1 cellular context compared by ENCODE assay signal in the genomic region with DNA sequence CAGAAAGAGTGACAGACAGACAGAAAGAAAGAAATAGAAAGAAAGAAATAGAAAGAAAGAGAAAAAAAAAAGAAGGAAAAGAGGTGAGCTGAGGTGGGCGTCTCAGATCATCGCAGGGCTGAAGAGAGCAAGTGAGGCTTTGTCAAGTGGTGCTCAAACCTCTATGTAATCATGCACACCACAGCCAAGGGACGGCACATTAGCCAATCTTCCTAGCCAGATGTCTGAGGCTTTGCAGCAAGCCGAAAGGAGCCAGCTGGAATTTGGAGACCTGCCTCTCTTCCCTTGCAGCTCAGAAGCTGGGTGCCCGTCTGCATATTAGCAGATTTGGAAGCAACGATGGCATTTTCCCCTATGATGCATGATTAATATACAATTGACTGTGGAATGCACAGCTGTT.
TF ChIP-seq lines count a peak whose summit lies in the region.

No MANE protein-coding gene starts in this region.

TF ChIP-seq in HepG2, 621 proteins besides CTCF, POLR2A, EP300 and RAD21:
- TF ChIP-seq ZNF841 (CRISPR knock-in tag; IDR thresholded peaks at IDR 0.05; ENCODE audit: borderline replicate concordance) (no peak), MAFK (conservative IDR thresholded peaks at IDR 0.05 in 1 of 2, IDR thresholded peaks at IDR 0.05 in 1 of 2; ENCODE audit: low read length in 2 of 2) (no peak), PREB (CRISPR knock-in tag; IDR thresholded peaks at IDR 0.05) (no peak), ZNF276 (CRISPR knock-in tag; IDR thresholded peaks at IDR 0.05; ENCODE audit: low read depth) (no peak), ZNF557 (CRISPR knock-in tag; IDR thresholded peaks at IDR 0.05) (no peak), FOSL1 (CRISPR knock-in tag; IDR thresholded peaks at IDR 0.05; ENCODE audit: borderline replicate concordance) (no peak)
- TF ChIP-seq, protein P1, sequence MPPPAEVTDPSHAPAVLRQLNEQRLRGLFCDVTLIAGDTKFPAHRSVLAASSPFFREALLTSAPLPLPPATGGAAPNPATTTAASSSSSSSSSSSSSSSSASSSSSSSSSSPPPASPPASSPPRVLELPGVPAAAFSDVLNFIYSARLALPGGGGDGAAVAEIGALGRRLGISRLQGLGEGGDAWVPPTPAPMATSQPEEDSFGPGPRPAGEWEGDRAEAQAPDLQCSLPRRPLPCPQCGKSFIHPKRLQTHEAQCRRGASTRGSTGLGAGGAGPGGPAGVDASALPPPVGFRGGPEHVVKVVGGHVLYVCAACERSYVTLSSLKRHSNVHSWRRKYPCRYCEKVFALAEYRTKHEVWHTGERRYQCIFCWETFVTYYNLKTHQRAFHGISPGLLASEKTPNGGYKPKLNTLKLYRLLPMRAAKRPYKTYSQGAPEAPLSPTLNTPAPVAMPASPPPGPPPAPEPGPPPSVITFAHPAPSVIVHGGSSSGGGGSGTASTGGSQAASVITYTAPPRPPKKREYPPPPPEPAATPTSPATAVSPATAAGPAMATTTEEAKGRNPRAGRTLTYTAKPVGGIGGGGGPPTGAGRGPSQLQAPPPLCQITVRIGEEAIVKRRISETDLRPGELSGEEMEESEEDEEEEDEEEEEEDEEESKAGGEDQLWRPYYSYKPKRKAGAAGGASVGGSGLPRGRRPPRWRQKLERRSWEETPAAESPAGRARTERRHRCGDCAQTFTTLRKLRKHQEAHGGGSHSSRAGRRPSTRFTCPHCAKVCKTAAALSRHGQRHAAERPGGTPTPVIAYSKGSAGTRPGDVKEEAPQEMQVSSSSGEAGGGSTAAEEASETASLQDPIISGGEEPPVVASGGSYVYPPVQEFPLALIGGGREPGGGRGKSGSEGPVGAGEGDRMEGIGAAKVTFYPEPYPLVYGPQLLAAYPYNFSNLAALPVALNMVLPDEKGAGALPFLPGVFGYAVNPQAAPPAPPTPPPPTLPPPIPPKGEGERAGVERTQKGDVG (CRISPR knock-in tag; IDR thresholded peaks at IDR 0.05; ENCODE audit: borderline replicate concordance) = no peak
TF ChIP-seq in HepG2: peak in this region for 0.
